ENCODE assay signal across 7 cellular contexts in genomic region chr1:69737527-69738176, GRCh38.
DNase-seq lines count a peak whose midpoint lies in the region; ATAC-seq, FAIRE-seq and TF ChIP-seq lines count a peak whose summit lies in the region.

No MANE protein-coding gene starts in this region.

- peak; percentile 96 to 97 for TF ChIP-seq RAD21 in H1 (IDR thresholded peaks at IDR 0.05 in 1 of 2, conservative IDR thresholded peaks at IDR 0.05 in 1 of 2; ENCODE audit: low read depth in 2 of 2, low read length in 2 of 2)

- H4K8ac ChIP-seq in H1 (ENCODE audit: extremely low read depth, insufficient read depth, low read length) = no peak overlapping the region

- no peaks in the 10 kb centered on the region for H3K23me2 ChIP-seq in H1 (ENCODE audit: low read depth, low read length)

- H3K18ac ChIP-seq in H1 (ENCODE audit: extremely low read depth, low read length) = no peak overlapping the region

- H2BK120ac ChIP-seq in H1 (replicated peaks; ENCODE audit: low read depth, low read length) = no peak overlapping the region

- no peaks in the 10 kb centered on the region for H4K20me1 ChIP-seq in OCI-LY7 (ENCODE audit: insufficient read depth, low read length)
- no peaks in the 10 kb centered on the region for H4K20me1 ChIP-seq in H1 (replicated peaks in 1 of 2; ENCODE audit: control insufficient read depth in 1 of 2, insufficient read depth in 2 of 2, low read length in 2 of 2)

- no peak overlapping the region for H3K56ac ChIP-seq in H1 (replicated peaks; ENCODE audit: insufficient read length, low read depth, low read length)

- FAIRE-seq in H1 (lab: Jason Lieb, UNC) = peak; percentile 93

- H3K9me3 ChIP-seq in OCI-LY7 (ENCODE audit: low read length) (no peaks in the 10 kb centered on the region), H1 (ENCODE audit: insufficient read depth in 2 of 2, low read depth in 1 of 2, low read length in 1 of 2) (peaks cover 4 to 8% of the 10 kb centered on the region in 2 experiments; a peak in 2 of 4 replicates)

- no peak overlapping the region for H3K4me3 ChIP-seq in OCI-LY7 (ENCODE audit: low read depth, low read length, poor library complexity, severe bottlenecking)
- no peak overlapping the region for H3K4me3 ChIP-seq in H1 (ENCODE audit: extremely low read depth in 1 of 4, insufficient read depth in 2 of 4, low read depth in 3 of 4, low read length in 4 of 4)

- no peak overlapping the region for H4K91ac ChIP-seq in H1 (replicated peaks; ENCODE audit: insufficient read length, low read length)

- H3K9me2 ChIP-seq in OCI-LY7 (ENCODE audit: insufficient read depth, low read length) = no peaks in the 10 kb centered on the region

- H3K27ac ChIP-seq in OCI-LY7 (ENCODE audit: low read depth, low read length, poor library complexity, severe bottlenecking) (no peak overlapping the region), H1 (ENCODE audit: low read depth, low read length) (no peak overlapping the region)

- CTCF ChIA-PET in OCI-LY7 (lab: Charles Lee; ENCODE audit: unreplicated experiment) = no interaction called here
- CTCF ChIA-PET in H1 (lab: Charles Lee; ENCODE audit: partially characterized antibody) = interaction anchor here (0.6 to 3.5 kb wide), 35 partner anchors 8 to 1618 kb away, joined by 3 to 19 read pairs (median 3); no protein-coding TSS in a partner anchor

- no peak overlapping the region for H2AK5ac ChIP-seq in H1 (ENCODE audit: low read depth, low read length)

- no peak for TF ChIP-seq POLR2A in H1 (IDR thresholded peaks at IDR 0.05; ENCODE audit: control extremely low read depth in 1 of 2, low read depth in 2 of 2, low read length in 2 of 2)

- H2AFZ ChIP-seq in OCI-LY7 (ENCODE audit: low read length) (no peak overlapping the region), H1 (ENCODE audit: low read length) (no peak overlapping the region)

- no peak overlapping the region for H3K14ac ChIP-seq in H1 (ENCODE audit: insufficient read length)

- H3K36me3 ChIP-seq in OCI-LY7 (ENCODE audit: insufficient read depth, low read length) (no peaks in the 10 kb centered on the region), H1 (ENCODE audit: control insufficient read depth in 2 of 4, insufficient read depth in 4 of 4, low read length in 3 of 4) (no peaks in the 10 kb centered on the region)

- no peak overlapping the region for H2BK20ac ChIP-seq in H1 (ENCODE audit: low read length)

- POLR2A ChIA-PET in OCI-LY7 (lab: Charles Lee) = no interaction called here
- POLR2A ChIA-PET in H1 (lab: Charles Lee; ENCODE audit: partially characterized antibody) = no interaction called here

- H2BK5ac ChIP-seq in H1 (ENCODE audit: low read depth, low read length) = no peak overlapping the region

- no TSS peak for BruUV-seq in OCI-LY7 (replicated peaks; lab: Mats Ljungman, UMichigan)

- no peaks in the 10 kb centered on the region for H3K79me2 ChIP-seq in OCI-LY7 (ENCODE audit: insufficient read depth, low read depth, low read length)
- no peaks in the 10 kb centered on the region for H3K79me2 ChIP-seq in H1 (ENCODE audit: control insufficient read depth in 1 of 2, insufficient read depth in 2 of 2, low read length in 2 of 2)

- no peak overlapping the region for H3K23ac ChIP-seq in H1 (ENCODE audit: insufficient read length)

- no peaks in the 10 kb centered on the region for H3K27me3 ChIP-seq in H1 (replicated peaks in 1 of 4; ENCODE audit: control insufficient read depth in 3 of 4, extremely low read depth in 1 of 4, insufficient read depth in 3 of 4, low read length in 3 of 4)

- 0 out of 3 replicates have a peak, but pooled peaks of 1 of the 2 experiments have one; percentile 33 for TF ChIP-seq EP300 in H1 (IDR thresholded peaks at IDR 0.05; ENCODE audit: borderline replicate concordance in 1 of 2, low read depth in 2 of 2, low read length in 2 of 2)

- peak; percentile 89 for TF ChIP-seq CTCF in OCI-LY7 (conservative IDR thresholded peaks at IDR 0.05; ENCODE audit: low read length)
- TF ChIP-seq CTCF in H1 (IDR thresholded peaks at IDR 0.05; ENCODE audit: control extremely low read depth in 1 of 3, insufficient read depth in 1 of 3, low read depth in 1 of 3, low read length in 3 of 3) = peak in 2 of 3 experiments; percentile 76 to 77; a peak in 3 of 4 replicates

- no peak overlapping the region for H3K9ac ChIP-seq in H1 (replicated peaks in 1 of 4; ENCODE audit: extremely low read depth in 1 of 4, low read depth in 3 of 4, low read length in 3 of 4)

- H3K4me2 ChIP-seq in OCI-LY7 (ENCODE audit: low read length) = no peak overlapping the region
- no peak overlapping the region for H3K4me2 ChIP-seq in H1 (ENCODE audit: insufficient read depth in 1 of 2, low read depth in 2 of 2, low read length in 2 of 2)

- WGBS in H1 (ENCODE audit: extremely low coverage in 1 of 2, insufficient coverage in 1 of 2, insufficient read length in 1 of 2, insufficient replicate concordance in 2 of 2, low coverage in 1 of 2, low lambda C conversion rate in 2 of 2, missing lambda C conversion rate in 1 of 2), 2 experiments = 74% methylated on average over 3 of the region's 3 CpGs; no CpG with 5 or more reads in 1 of the 2 experiments

- H4K5ac ChIP-seq in H1 (ENCODE audit: insufficient read length, low read depth, low read length) = no peak overlapping the region

- H3K79me1 ChIP-seq in H1 (ENCODE audit: low read depth, low read length) = no peaks in the 10 kb centered on the region

- intact Hi-C loops in OCI-LY7 (cut with micrococcal nuclease; ENCODE audit: unreplicated experiment) = loop anchor here (1.0 to 10.0 kb wide), 3 partner anchors 1137 to 1621 kb away; no protein-coding TSS in a partner anchor

- DNase-seq in GM04504 (ENCODE audit: low read depth) (peak; percentile 57), KG1 (lab: John Stamatoyannopoulos, UW) (peak; percentile 29), OCI-LY7 (ENCODE audit: low spot score) (peak; percentile 61), H1 (ENCODE audit: low read depth in 1 of 2, low spot score in 2 of 2) (peak in 1 of 2 experiments; percentile 45), midbrain (lab: John Stamatoyannopoulos, UW) (peak; percentile 48)

- H3K4me1 ChIP-seq in OCI-LY7 (ENCODE audit: insufficient read depth, low read length, poor library complexity, severe bottlenecking) (no peaks in the 10 kb centered on the region), H1 (replicated peaks in 1 of 4; ENCODE audit: control insufficient read depth in 3 of 4, insufficient read depth in 4 of 4, low read length in 3 of 4) (peaks cover 0 to 7% (median 2%) of the 10 kb centered on the region in 4 experiments; a peak in 3 of 7 replicates)

- no peak overlapping the region for H3K4ac ChIP-seq in H1 (replicated peaks; ENCODE audit: insufficient read length, low read depth, low read length)

- H2BK15ac ChIP-seq in H1 (ENCODE audit: low read length) = no peak overlapping the region

- ATAC-seq in GM21619 (IDR thresholded peaks at IDR 0.05; ENCODE audit: unreplicated experiment) = peak; percentile 75
- no peak for ATAC-seq in activated CD4-positive, CD25-positive, alpha-beta regulatory T cell treated with anti-CD3 and anti-CD28 coated beads, Interleukin-2, amount 50 U/mL, for 24 hours

- H2BK12ac ChIP-seq in H1 (ENCODE audit: low read depth, low read length) = no peak overlapping the region

TF ChIP-seq in H1, 55 proteins besides CTCF, POLR2A, EP300 and RAD21:
- no peak for TF ChIP-seq CBX5 (IDR thresholded peaks at IDR 0.05; ENCODE audit: low read depth, low read length)
- no peak for TF ChIP-seq E2F6 (IDR thresholded peaks at IDR 0.05)
- no peak for TF ChIP-seq KDM1A (IDR thresholded peaks at IDR 0.05; ENCODE audit: borderline replicate concordance, low read length)
- TF ChIP-seq EGR1 (IDR thresholded peaks at IDR 0.05; ENCODE audit: borderline replicate concordance, low read depth, low read length) = 0 out of 2 replicates have a peak, but pooled peaks have one; percentile 19
- peak; percentile 27; the same call in 1 of the 2 replicates for TF ChIP-seq YY1 (IDR thresholded peaks at IDR 0.05; ENCODE audit: low read depth, low read length)
- peak; percentile 53 for TF ChIP-seq TAF7 (optimal IDR thresholded peaks at IDR 0.05; ENCODE audit: borderline replicate concordance, low read depth, low read length)
- no peak for TF ChIP-seq HDAC2 (IDR thresholded peaks at IDR 0.05; ENCODE audit: borderline replicate concordance in 1 of 2, low read depth in 2 of 2, low read length in 2 of 2)
- TF ChIP-seq CEBPB (IDR thresholded peaks at IDR 0.05; ENCODE audit: low read depth, low read length) = peak; percentile 85; the same call in 1 of the 2 replicates
- TF ChIP-seq TCF12 (IDR thresholded peaks at IDR 0.05; ENCODE audit: low read depth, low read length) = 0 out of 2 replicates have a peak, but pooled peaks have one; percentile 7
- TF ChIP-seq POU5F1 (IDR thresholded peaks at IDR 0.05; ENCODE audit: low read depth, low read length) = 0 out of 2 replicates have a peak, but pooled peaks have one; percentile 17
- TF ChIP-seq NANOG (IDR thresholded peaks at IDR 0.05; ENCODE audit: insufficient read depth, low read depth, low read length, poor library complexity, severe bottlenecking) = no peak
TF ChIP-seq in H1: peak in this region for 6.
